Comparison of ENCODE assay signal across 8 cellular contexts in genomic region chr6:106627760-106628159, GRCh38. TPM values are rescaled to one million over a fixed set of nuclear protein-coding genes. Genes with fewer than 3 reads are reported as not detected.
DNase-seq lines count a peak whose midpoint lies in the region; TF ChIP-seq lines count a peak whose summit lies in the region.
"Not testable (repeated sequence)": the region's sequence is repeated elsewhere in the genome, so short reads cannot be mapped to it uniquely, and the experiment has no call there.

No MANE protein-coding gene starts in this region.

- H3K4me1 Mint-ChIP-seq in Caco-2 (ENCODE audit: low read depth, unreplicated experiment); dendritic cell treated with granulocyte-macrophage colony-stimulating factor and Interleukin-4, amounts not matched to agents 40 ng/mL and 50 ng/mL, for 4 days (ENCODE audit: low read depth): not testable (repeated sequence)
- H3K4me1 Mint-ChIP-seq in activated CD4-positive, alpha-beta memory T cell treated with anti-CD3 and anti-CD28 coated beads, Interleukin-2, amount 10 ng/mL, durations not matched to agents 7 days and 5 days = peaks cover 40% of the 10 kb centered on the region
- peaks cover 41% of the 10 kb centered on the region for H3K4me1 Mint-ChIP-seq in activated naive CD4-positive, alpha-beta T cell treated with anti-CD3 and anti-CD28 coated beads, Interleukin-2, amount 50 U/mL, for 24 hours
- peaks cover 23% of the 10 kb centered on the region for H3K4me1 Mint-ChIP-seq in neural crest cell
- H3K4me1 Mint-ChIP-seq in type B pancreatic cell (ENCODE audit: unreplicated experiment) = peaks cover 17% of the 10 kb centered on the region

- not testable (repeated sequence) for H2AFZ ChIP-seq in MM.1S (ENCODE audit: low read length)
- H2AFZ ChIP-seq in SU-DHL-6 (ENCODE audit: low read depth, low read length, severe bottlenecking) = peak overlapping the region; percentile 50

- not testable (repeated sequence) for H3K36me3 Mint-ChIP-seq in Caco-2 (ENCODE audit: insufficient read depth, unreplicated experiment); activated CD4-positive, alpha-beta memory T cell treated with anti-CD3 and anti-CD28 coated beads, Interleukin-2, amount 10 ng/mL, durations not matched to agents 7 days and 5 days (ENCODE audit: low read depth); activated naive CD4-positive, alpha-beta T cell treated with anti-CD3 and anti-CD28 coated beads, Interleukin-2, amount 50 U/mL, for 24 hours; neural crest cell (ENCODE audit: low read depth); type B pancreatic cell
- peaks cover 18% of the 10 kb centered on the region for H3K36me3 Mint-ChIP-seq in dendritic cell treated with granulocyte-macrophage colony-stimulating factor and Interleukin-4, amounts not matched to agents 40 ng/mL and 50 ng/mL, for 4 days (ENCODE audit: low read depth)

- not testable (repeated sequence) for H3K9me2 ChIP-seq in MM.1S (replicated peaks; ENCODE audit: insufficient read depth, low read length); SU-DHL-6 (replicated peaks; ENCODE audit: insufficient read depth, low read length)

- H3K4me3 ChIP-seq in Caco-2 (ENCODE audit: low read depth, low read length); MM.1S (ENCODE audit: low read length): not testable (repeated sequence)
- H3K4me3 ChIP-seq in SU-DHL-6 (ENCODE audit: insufficient read depth, low read length, poor library complexity, severe bottlenecking) = peak overlapping the region; percentile 83

- not testable (repeated sequence) for H3F3A ChIP-seq in MM.1S (ENCODE audit: insufficient read depth, low read length)
- H3F3A ChIP-seq in SU-DHL-6 (ENCODE audit: insufficient read depth) = peaks cover 41% of the 10 kb centered on the region

- H3K4me1 ChIP-seq in Caco-2; MM.1S (ENCODE audit: low read length): not testable (repeated sequence)

- not testable (repeated sequence) for H3K9me3 Mint-ChIP-seq in Caco-2 (ENCODE audit: unreplicated experiment); activated CD4-positive, alpha-beta memory T cell treated with anti-CD3 and anti-CD28 coated beads, Interleukin-2, amount 10 ng/mL, durations not matched to agents 7 days and 5 days; activated naive CD4-positive, alpha-beta T cell treated with anti-CD3 and anti-CD28 coated beads, Interleukin-2, amount 50 U/mL, for 24 hours; dendritic cell treated with granulocyte-macrophage colony-stimulating factor and Interleukin-4, amounts not matched to agents 40 ng/mL and 50 ng/mL, for 4 days; neural crest cell; type B pancreatic cell

- not testable (repeated sequence) for H4K20me1 ChIP-seq in MM.1S (ENCODE audit: insufficient read depth, low read length); SU-DHL-6 (ENCODE audit: low read depth, low read length)

- not testable (repeated sequence) for TF ChIP-seq CTCF in Caco-2 (IDR thresholded peaks at IDR 0.05; ENCODE audit: insufficient read depth in 1 of 2, low read depth in 1 of 2, low read length in 1 of 2, severe bottlenecking in 1 of 2, unreplicated experiment in 1 of 2); MM.1S (IDR thresholded peaks at IDR 0.05; ENCODE audit: low read length); SU-DHL-6 (IDR thresholded peaks at IDR 0.05; ENCODE audit: insufficient read depth, low read length, poor library complexity, severe bottlenecking); neural crest cell (conservative IDR thresholded peaks at IDR 0.05); type B pancreatic cell (conservative IDR thresholded peaks at IDR 0.05)

- POLR2A ChIA-PET in Caco-2 (lab: Charles Lee) = not testable (repeated sequence)
- POLR2A ChIA-PET in activated CD4-positive, alpha-beta memory T cell treated with anti-CD3 and anti-CD28 coated beads, Interleukin-2, amount 10 ng/mL, durations not matched to agents 7 days and 5 days (lab: Charles Lee) = interaction anchor here (1.1 to 2.2 kb wide), 4 partner anchors 10 to 89 kb away, joined by 3 to 29 read pairs (median 6); no protein-coding TSS in a partner anchor

- CTCF ChIA-PET in Caco-2 (lab: Charles Lee) = not testable (repeated sequence)
- CTCF ChIA-PET in activated CD4-positive, alpha-beta memory T cell treated with anti-CD3 and anti-CD28 coated beads, Interleukin-2, amount 10 ng/mL, durations not matched to agents 7 days and 5 days (lab: Charles Lee) = interaction anchor here (2.0 to 2.2 kb wide), 3 partner anchors 13 to 19 kb away, joined by 8 to 10 read pairs (median 9); no protein-coding TSS in a partner anchor

- H3K27ac ChIP-seq in MM.1S (ENCODE audit: low read length) = not testable (repeated sequence)
- H3K27ac ChIP-seq in SU-DHL-6 (ENCODE audit: low read depth, low read length) = peak overlapping the region; percentile 94

- not testable (repeated sequence) for H3K27me3 ChIP-seq in Caco-2 (replicated peaks; ENCODE audit: control insufficient read depth, insufficient read depth, low read length); MM.1S (replicated peaks; ENCODE audit: insufficient read depth, low read length); SU-DHL-6 (ENCODE audit: low read length)

- BruUV-seq in Caco-2 (replicated peaks; lab: Mats Ljungman, UMichigan) = not testable (repeated sequence)

- not testable (repeated sequence) for DNase-seq in Caco-2; MM.1S; activated CD4-positive, alpha-beta memory T cell treated with anti-CD3 and anti-CD28 coated beads, Interleukin-2, amount 10 ng/mL, durations not matched to agents 7 days and 5 days; neural crest cell (ENCODE audit: low read depth, low spot score); type B pancreatic cell (ENCODE audit: extremely low spot score, unreplicated experiment)

- H3K27ac Mint-ChIP-seq in Caco-2 (ENCODE audit: unreplicated experiment); activated naive CD4-positive, alpha-beta T cell treated with anti-CD3 and anti-CD28 coated beads, Interleukin-2, amount 50 U/mL, for 24 hours; dendritic cell treated with granulocyte-macrophage colony-stimulating factor and Interleukin-4, amounts not matched to agents 40 ng/mL and 50 ng/mL, for 4 days; neural crest cell (ENCODE audit: unreplicated experiment); type B pancreatic cell: not testable (repeated sequence)
- peak overlapping the region; percentile 50 for H3K27ac Mint-ChIP-seq in activated CD4-positive, alpha-beta memory T cell treated with anti-CD3 and anti-CD28 coated beads, Interleukin-2, amount 10 ng/mL, durations not matched to agents 7 days and 5 days

- not testable (repeated sequence) for H3K9me3 ChIP-seq in Caco-2; MM.1S (replicated peaks; ENCODE audit: insufficient read depth, low read length); SU-DHL-6 (ENCODE audit: insufficient read depth, low read length)

- intact Hi-C loops in Caco-2 (cut with micrococcal nuclease; ENCODE audit: unreplicated experiment) = loop anchor here (5.0 kb wide), 1 partner anchor 350 kb away; no protein-coding TSS in a partner anchor
- intact Hi-C loops in dendritic cell treated with granulocyte-macrophage colony-stimulating factor and Interleukin-4, amounts not matched to agents 40 ng/mL and 50 ng/mL, for 4 days (cut with micrococcal nuclease) = not testable (repeated sequence)

- H3K79me2 ChIP-seq in MM.1S (ENCODE audit: low read length) (peaks cover 29% of the 10 kb centered on the region), SU-DHL-6 (ENCODE audit: insufficient read depth, low read length) (peaks cover 63% of the 10 kb centered on the region)

- not testable (repeated sequence) for H3K27me3 Mint-ChIP-seq in Caco-2 (ENCODE audit: insufficient read depth, unreplicated experiment); activated CD4-positive, alpha-beta memory T cell treated with anti-CD3 and anti-CD28 coated beads, Interleukin-2, amount 10 ng/mL, durations not matched to agents 7 days and 5 days; activated naive CD4-positive, alpha-beta T cell treated with anti-CD3 and anti-CD28 coated beads, Interleukin-2, amount 50 U/mL, for 24 hours; dendritic cell treated with granulocyte-macrophage colony-stimulating factor and Interleukin-4, amounts not matched to agents 40 ng/mL and 50 ng/mL, for 4 days; neural crest cell (ENCODE audit: low read depth); type B pancreatic cell

- H3K9ac ChIP-seq in MM.1S (ENCODE audit: low read length) = not testable (repeated sequence)
- peak overlapping the region; percentile 87 for H3K9ac ChIP-seq in SU-DHL-6 (ENCODE audit: low read length)

- H3K4me3 Mint-ChIP-seq in Caco-2 (ENCODE audit: unreplicated experiment) (peak overlapping the region; percentile 89), neural crest cell (peak overlapping the region; percentile 62), type B pancreatic cell (peak overlapping the region; percentile 98)
- H3K4me3 Mint-ChIP-seq in activated CD4-positive, alpha-beta memory T cell treated with anti-CD3 and anti-CD28 coated beads, Interleukin-2, amount 10 ng/mL, durations not matched to agents 7 days and 5 days = peak overlapping the region; percentile 92
- H3K4me3 Mint-ChIP-seq in activated naive CD4-positive, alpha-beta T cell treated with anti-CD3 and anti-CD28 coated beads, Interleukin-2, amount 50 U/mL, for 24 hours = peak overlapping the region; percentile 99
- peak overlapping the region; percentile 39 for H3K4me3 Mint-ChIP-seq in dendritic cell treated with granulocyte-macrophage colony-stimulating factor and Interleukin-4, amounts not matched to agents 40 ng/mL and 50 ng/mL, for 4 days

- H3K4me2 ChIP-seq in MM.1S (ENCODE audit: low read depth, low read length) (peak overlapping the region; percentile 79; the same call in 1 of the 2 replicates), SU-DHL-6 (ENCODE audit: low read depth, low read length, poor library complexity, severe bottlenecking) (peak overlapping the region; percentile 100)

- H3K36me3 ChIP-seq in Caco-2 (ENCODE audit: control insufficient read depth, insufficient read depth, low read length); MM.1S (replicated peaks; ENCODE audit: insufficient read depth, low read length); SU-DHL-6 (ENCODE audit: low read length): not testable (repeated sequence)

RNA-seq across cellular contexts. Expression of gene RTN4IP1, which starts 1.5 kb away (rescaled TPM):
- total RNA-seq in Caco-2 (2022) (10.8 and 11.2 TPM in 2 replicates), neural crest cell (9.1 and 9.8 TPM in 2 replicates), type B pancreatic cell (ENCODE audit: low replicate concordance) (7.1 and 8.6 TPM in 2 replicates)
- 1 to 10 TPM; 5.8 to 7.7 TPM for total RNA-seq in activated CD4-positive, alpha-beta memory T cell treated with anti-CD3 and anti-CD28 coated beads, Interleukin-2, amount 10 ng/mL, durations not matched to agents 7 days and 5 days

RNA-seq across cellular contexts. Expression of gene QRSL1, which starts 1.6 kb away (rescaled TPM):
- 19.0 and 19.5 TPM in 2 replicates for total RNA-seq in Caco-2 (2022)
- total RNA-seq in activated CD4-positive, alpha-beta memory T cell treated with anti-CD3 and anti-CD28 coated beads, Interleukin-2, amount 10 ng/mL, durations not matched to agents 7 days and 5 days = 10 to 100 TPM; 11.6 to 12.2 TPM
- 18.4 and 19.9 TPM in 2 replicates for total RNA-seq in neural crest cell
- 18.3 and 19.8 TPM in 2 replicates for total RNA-seq in type B pancreatic cell (ENCODE audit: low replicate concordance)

Comparison
In these comparisons a context has a peak if more than half of its experiments do, and no peak if none do; other contexts are left out.
1. H3K4me3 Mint-ChIP-seq: peak in every context shown above with its lines; median percentile 99 in activated naive CD4-positive, alpha-beta T cell treated with anti-CD3 and anti-CD28 coated beads, Interleukin-2, amount 50 U/mL, for 24 hours; 98 in type B pancreatic cell; 92 in activated CD4-positive, alpha-beta memory T cell treated with anti-CD3 and anti-CD28 coated beads, Interleukin-2, amount 10 ng/mL, durations not matched to agents 7 days and 5 days; 89 in Caco-2; 62 in neural crest cell; 39 in dendritic cell treated with granulocyte-macrophage colony-stimulating factor and Interleukin-4, amounts not matched to agents 40 ng/mL and 50 ng/mL, for 4 days.